In genomic region chr16:75647492-75648264, GRCh38 we compare ENCODE assay signal across 1 cellular context.
TF ChIP-seq lines count a peak whose summit lies in the region.

Gene KARS1 (minus strand): TSS chr16:75647665. CDS start chr16:75647639, 26 bp downstream.
Gene TERF2IP (plus strand): TSS chr16:75647773. CDS start chr16:75647883, 110 bp downstream.

TF ChIP-seq in HepG2, 621 proteins besides CTCF, POLR2A, EP300 and RAD21 (continued from another document and continues in another):
- TF ChIP-seq, protein P1, sequence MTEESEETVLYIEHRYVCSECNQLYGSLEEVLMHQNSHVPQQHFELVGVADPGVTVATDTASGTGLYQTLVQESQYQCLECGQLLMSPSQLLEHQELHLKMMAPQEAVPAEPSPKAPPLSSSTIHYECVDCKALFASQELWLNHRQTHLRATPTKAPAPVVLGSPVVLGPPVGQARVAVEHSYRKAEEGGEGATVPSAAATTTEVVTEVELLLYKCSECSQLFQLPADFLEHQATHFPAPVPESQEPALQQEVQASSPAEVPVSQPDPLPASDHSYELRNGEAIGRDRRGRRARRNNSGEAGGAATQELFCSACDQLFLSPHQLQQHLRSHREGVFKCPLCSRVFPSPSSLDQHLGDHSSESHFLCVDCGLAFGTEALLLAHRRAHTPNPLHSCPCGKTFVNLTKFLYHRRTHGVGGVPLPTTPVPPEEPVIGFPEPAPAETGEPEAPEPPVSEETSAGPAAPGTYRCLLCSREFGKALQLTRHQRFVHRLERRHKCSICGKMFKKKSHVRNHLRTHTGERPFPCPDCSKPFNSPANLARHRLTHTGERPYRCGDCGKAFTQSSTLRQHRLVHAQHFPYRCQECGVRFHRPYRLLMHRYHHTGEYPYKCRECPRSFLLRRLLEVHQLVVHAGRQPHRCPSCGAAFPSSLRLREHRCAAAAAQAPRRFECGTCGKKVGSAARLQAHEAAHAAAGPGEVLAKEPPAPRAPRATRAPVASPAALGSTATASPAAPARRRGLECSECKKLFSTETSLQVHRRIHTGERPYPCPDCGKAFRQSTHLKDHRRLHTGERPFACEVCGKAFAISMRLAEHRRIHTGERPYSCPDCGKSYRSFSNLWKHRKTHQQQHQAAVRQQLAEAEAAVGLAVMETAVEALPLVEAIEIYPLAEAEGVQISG (CRISPR knock-in tag; IDR thresholded peaks at IDR 0.05), result peak; percentile 81
- TF ChIP-seq USF2 (IDR thresholded peaks at IDR 0.05; ENCODE audit: low read depth, low read length), result no peak
- no peak; the same call in 1 of the 2 replicates for TF ChIP-seq USF2 (CRISPR knock-in tag; IDR thresholded peaks at IDR 0.05; ENCODE audit: borderline replicate concordance)
- TF ChIP-seq, protein P2, sequence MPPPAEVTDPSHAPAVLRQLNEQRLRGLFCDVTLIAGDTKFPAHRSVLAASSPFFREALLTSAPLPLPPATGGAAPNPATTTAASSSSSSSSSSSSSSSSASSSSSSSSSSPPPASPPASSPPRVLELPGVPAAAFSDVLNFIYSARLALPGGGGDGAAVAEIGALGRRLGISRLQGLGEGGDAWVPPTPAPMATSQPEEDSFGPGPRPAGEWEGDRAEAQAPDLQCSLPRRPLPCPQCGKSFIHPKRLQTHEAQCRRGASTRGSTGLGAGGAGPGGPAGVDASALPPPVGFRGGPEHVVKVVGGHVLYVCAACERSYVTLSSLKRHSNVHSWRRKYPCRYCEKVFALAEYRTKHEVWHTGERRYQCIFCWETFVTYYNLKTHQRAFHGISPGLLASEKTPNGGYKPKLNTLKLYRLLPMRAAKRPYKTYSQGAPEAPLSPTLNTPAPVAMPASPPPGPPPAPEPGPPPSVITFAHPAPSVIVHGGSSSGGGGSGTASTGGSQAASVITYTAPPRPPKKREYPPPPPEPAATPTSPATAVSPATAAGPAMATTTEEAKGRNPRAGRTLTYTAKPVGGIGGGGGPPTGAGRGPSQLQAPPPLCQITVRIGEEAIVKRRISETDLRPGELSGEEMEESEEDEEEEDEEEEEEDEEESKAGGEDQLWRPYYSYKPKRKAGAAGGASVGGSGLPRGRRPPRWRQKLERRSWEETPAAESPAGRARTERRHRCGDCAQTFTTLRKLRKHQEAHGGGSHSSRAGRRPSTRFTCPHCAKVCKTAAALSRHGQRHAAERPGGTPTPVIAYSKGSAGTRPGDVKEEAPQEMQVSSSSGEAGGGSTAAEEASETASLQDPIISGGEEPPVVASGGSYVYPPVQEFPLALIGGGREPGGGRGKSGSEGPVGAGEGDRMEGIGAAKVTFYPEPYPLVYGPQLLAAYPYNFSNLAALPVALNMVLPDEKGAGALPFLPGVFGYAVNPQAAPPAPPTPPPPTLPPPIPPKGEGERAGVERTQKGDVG (CRISPR knock-in tag; IDR thresholded peaks at IDR 0.05; ENCODE audit: borderline replicate concordance), result peak; percentile 78
- TF ChIP-seq, protein P3, sequence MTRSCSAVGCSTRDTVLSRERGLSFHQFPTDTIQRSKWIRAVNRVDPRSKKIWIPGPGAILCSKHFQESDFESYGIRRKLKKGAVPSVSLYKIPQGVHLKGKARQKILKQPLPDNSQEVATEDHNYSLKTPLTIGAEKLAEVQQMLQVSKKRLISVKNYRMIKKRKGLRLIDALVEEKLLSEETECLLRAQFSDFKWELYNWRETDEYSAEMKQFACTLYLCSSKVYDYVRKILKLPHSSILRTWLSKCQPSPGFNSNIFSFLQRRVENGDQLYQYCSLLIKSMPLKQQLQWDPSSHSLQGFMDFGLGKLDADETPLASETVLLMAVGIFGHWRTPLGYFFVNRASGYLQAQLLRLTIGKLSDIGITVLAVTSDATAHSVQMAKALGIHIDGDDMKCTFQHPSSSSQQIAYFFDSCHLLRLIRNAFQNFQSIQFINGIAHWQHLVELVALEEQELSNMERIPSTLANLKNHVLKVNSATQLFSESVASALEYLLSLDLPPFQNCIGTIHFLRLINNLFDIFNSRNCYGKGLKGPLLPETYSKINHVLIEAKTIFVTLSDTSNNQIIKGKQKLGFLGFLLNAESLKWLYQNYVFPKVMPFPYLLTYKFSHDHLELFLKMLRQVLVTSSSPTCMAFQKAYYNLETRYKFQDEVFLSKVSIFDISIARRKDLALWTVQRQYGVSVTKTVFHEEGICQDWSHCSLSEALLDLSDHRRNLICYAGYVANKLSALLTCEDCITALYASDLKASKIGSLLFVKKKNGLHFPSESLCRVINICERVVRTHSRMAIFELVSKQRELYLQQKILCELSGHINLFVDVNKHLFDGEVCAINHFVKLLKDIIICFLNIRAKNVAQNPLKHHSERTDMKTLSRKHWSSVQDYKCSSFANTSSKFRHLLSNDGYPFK (CRISPR knock-in tag; IDR thresholded peaks at IDR 0.05; ENCODE audit: borderline replicate concordance), result peak; percentile 96
- no peak for TF ChIP-seq STAG1 (CRISPR knock-in tag; IDR thresholded peaks at IDR 0.05)
- TF ChIP-seq ONECUT2 (CRISPR knock-in tag; IDR thresholded peaks at IDR 0.05), result no peak; the same call in 1 of the 2 replicates
- TF ChIP-seq RNF219 (CRISPR knock-in tag; IDR thresholded peaks at IDR 0.05), result peak; percentile 85; the same call in 1 of the 2 replicates
- peak; percentile 92 for TF ChIP-seq HOXA5 (CRISPR knock-in tag; IDR thresholded peaks at IDR 0.05)
- TF ChIP-seq, protein P4, sequence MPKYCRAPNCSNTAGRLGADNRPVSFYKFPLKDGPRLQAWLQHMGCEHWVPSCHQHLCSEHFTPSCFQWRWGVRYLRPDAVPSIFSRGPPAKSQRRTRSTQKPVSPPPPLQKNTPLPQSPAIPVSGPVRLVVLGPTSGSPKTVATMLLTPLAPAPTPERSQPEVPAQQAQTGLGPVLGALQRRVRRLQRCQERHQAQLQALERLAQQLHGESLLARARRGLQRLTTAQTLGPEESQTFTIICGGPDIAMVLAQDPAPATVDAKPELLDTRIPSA (CRISPR knock-in tag; IDR thresholded peaks at IDR 0.05; ENCODE audit: borderline replicate concordance), result peak; percentile 96
- peak; percentile 64 for TF ChIP-seq SIX4 (CRISPR knock-in tag; IDR thresholded peaks at IDR 0.05)
- TF ChIP-seq ZNF792 (CRISPR knock-in tag; IDR thresholded peaks at IDR 0.05), result peak; percentile 89
- TF ChIP-seq ZSCAN31 (CRISPR knock-in tag; IDR thresholded peaks at IDR 0.05; ENCODE audit: low read depth), result peak; percentile 86; the same call in 1 of the 2 replicates
- TF ChIP-seq ZFP37 (CRISPR knock-in tag; IDR thresholded peaks at IDR 0.05; ENCODE audit: borderline replicate concordance), result peak; percentile 39; the same call in 1 of the 2 replicates
- peak; percentile 88; the same call in 1 of the 2 replicates for TF ChIP-seq ZNF280B (CRISPR knock-in tag; IDR thresholded peaks at IDR 0.05; ENCODE audit: borderline replicate concordance)
- TF ChIP-seq ZNF672 (CRISPR knock-in tag; IDR thresholded peaks at IDR 0.05), result no peak
- TF ChIP-seq SPEN (CRISPR knock-in tag; IDR thresholded peaks at IDR 0.05; ENCODE audit: low read depth), result peak; percentile 69; the same call in 1 of the 2 replicates
- TF ChIP-seq, protein P5, sequence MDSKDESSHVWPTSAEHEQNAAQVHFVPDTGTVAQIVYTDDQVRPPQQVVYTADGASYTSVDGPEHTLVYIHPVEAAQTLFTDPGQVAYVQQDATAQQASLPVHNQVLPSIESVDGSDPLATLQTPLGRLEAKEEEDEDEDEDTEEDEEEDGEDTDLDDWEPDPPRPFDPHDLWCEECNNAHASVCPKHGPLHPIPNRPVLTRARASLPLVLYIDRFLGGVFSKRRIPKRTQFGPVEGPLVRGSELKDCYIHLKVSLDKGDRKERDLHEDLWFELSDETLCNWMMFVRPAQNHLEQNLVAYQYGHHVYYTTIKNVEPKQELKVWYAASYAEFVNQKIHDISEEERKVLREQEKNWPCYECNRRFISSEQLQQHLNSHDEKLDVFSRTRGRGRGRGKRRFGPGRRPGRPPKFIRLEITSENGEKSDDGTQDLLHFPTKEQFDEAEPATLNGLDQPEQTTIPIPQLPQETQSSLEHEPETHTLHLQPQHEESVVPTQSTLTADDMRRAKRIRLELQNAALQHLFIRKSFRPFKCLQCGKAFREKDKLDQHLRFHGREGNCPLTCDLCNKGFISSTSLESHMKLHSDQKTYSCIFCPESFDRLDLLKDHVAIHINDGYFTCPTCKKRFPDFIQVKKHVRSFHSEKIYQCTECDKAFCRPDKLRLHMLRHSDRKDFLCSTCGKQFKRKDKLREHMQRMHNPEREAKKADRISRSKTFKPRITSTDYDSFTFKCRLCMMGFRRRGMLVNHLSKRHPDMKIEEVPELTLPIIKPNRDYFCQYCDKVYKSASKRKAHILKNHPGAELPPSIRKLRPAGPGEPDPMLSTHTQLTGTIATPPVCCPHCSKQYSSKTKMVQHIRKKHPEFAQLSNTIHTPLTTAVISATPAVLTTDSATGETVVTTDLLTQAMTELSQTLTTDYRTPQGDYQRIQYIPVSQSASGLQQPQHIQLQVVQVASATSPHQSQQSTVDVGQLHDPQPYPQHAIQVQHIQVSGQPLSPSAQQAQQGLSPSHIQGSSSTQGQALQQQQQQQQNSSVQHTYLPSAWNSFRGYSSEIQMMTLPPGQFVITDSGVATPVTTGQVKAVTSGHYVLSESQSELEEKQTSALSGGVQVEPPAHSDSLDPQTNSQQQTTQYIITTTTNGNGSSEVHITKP (CRISPR knock-in tag; IDR thresholded peaks at IDR 0.05; ENCODE audit: low read depth), result peak; percentile 74
- TF ChIP-seq SMAD1 (CRISPR knock-in tag; IDR thresholded peaks at IDR 0.05; ENCODE audit: borderline replicate concordance, low read depth), result peak; percentile 11; the same call in 1 of the 2 replicates
- no peak for TF ChIP-seq SOX6 (IDR thresholded peaks at IDR 0.05)
- TF ChIP-seq SOX6 (CRISPR knock-in tag; IDR thresholded peaks at IDR 0.05), result peak; percentile 73
- TF ChIP-seq ZNF263 (CRISPR knock-in tag; IDR thresholded peaks at IDR 0.05), result peak; percentile 24; the same call in 1 of the 2 replicates
- peak; percentile 87; the same call in 1 of the 2 replicates for TF ChIP-seq ZNF790 (CRISPR knock-in tag; IDR thresholded peaks at IDR 0.05; ENCODE audit: borderline replicate concordance)
- TF ChIP-seq, protein P6, sequence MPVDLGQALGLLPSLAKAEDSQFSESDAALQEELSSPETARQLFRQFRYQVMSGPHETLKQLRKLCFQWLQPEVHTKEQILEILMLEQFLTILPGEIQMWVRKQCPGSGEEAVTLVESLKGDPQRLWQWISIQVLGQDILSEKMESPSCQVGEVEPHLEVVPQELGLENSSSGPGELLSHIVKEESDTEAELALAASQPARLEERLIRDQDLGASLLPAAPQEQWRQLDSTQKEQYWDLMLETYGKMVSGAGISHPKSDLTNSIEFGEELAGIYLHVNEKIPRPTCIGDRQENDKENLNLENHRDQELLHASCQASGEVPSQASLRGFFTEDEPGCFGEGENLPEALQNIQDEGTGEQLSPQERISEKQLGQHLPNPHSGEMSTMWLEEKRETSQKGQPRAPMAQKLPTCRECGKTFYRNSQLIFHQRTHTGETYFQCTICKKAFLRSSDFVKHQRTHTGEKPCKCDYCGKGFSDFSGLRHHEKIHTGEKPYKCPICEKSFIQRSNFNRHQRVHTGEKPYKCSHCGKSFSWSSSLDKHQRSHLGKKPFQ (CRISPR knock-in tag; IDR thresholded peaks at IDR 0.05; ENCODE audit: insufficient replicate concordance), result peak; percentile 26
- peak; percentile 94; the same call in 1 of the 2 replicates for TF ChIP-seq FOXC1 (CRISPR knock-in tag; IDR thresholded peaks at IDR 0.05; ENCODE audit: borderline replicate concordance)
- peak; percentile 84 for TF ChIP-seq ZNF800 (CRISPR knock-in tag; IDR thresholded peaks at IDR 0.05)
- no peak for TF ChIP-seq SOX13 (IDR thresholded peaks at IDR 0.05)
- TF ChIP-seq SOX13 (CRISPR knock-in tag; conservative IDR thresholded peaks at IDR 0.05 in 1 of 2, IDR thresholded peaks at IDR 0.05 in 1 of 2), result peak in 1 of 2 experiments; percentile 58; a peak in 2 of 4 replicates
